ENCODE assay signal across 25 cellular contexts in genomic region chr3:135987647-135988046, GRCh38. TPM values are rescaled to one million over a fixed set of nuclear protein-coding genes. Genes with fewer than 3 reads are reported as not detected.
"Had no signal": no experiment of that assay in that cellular context is flagged by ENCODE, and none has a peak within 500 bp of the region (broad histone marks: within the 10 kb centered on the region; RNA-seq: fewer than 3 reads in every experiment).

No MANE protein-coding gene starts in this region.

- H3K9me3 ChIP-seq: stomach, suprapubic skin, tibial nerve had no signal

- H3K27ac Mint-ChIP-seq: activated CD4-positive, alpha-beta T cell treated with anti-CD3 and anti-CD28 coated beads, Interleukin-2, amount 10 ng/mL, durations not matched to agents 7 days and 5 days; activated CD8-positive, alpha-beta T cell treated with anti-CD3 and anti-CD28 coated beads, Interleukin-2, amount 10 ng/mL, durations not matched to agents 7 days and 5 days; activated naive CD8-positive, alpha-beta T cell treated with anti-CD3 and anti-CD28 coated beads, Interleukin-2, amount 50 U/mL, for 24 hours; activated T-helper 1 cell treated with anti-CD3 and anti-CD28 coated beads, Interleukin-12 subunit alpha, Interleukin-12 subunit beta, Interleukin-2, Interleukin-4 antibody, amounts not matched to agents 30 ng/mL and 10 ng/mL and 1 ng/mL, durations not matched to agents 14 hours and 24 hours and 36 hours; dendritic cell treated with granulocyte-macrophage colony-stimulating factor and Interleukin-4, amounts not matched to agents 40 ng/mL and 50 ng/mL, for 4 days; immature natural killer cell; memory B cell; naive B cell; stimulated activated memory B cell treated with anti-CD40 and anti-IgM and Interleukin-4, amounts not matched to agents 10 μg/mL and 1 μg/mL and 100 μg/mL, for 72 hours had no signal

- H3K36me3 Mint-ChIP-seq: immature natural killer cell; memory B cell; naive B cell; stimulated activated memory B cell treated with anti-CD40 and anti-IgM and Interleukin-4, amounts not matched to agents 10 μg/mL and 1 μg/mL and 100 μg/mL, for 72 hours had no signal

- DNase-seq: activated CD4-positive, alpha-beta T cell treated with anti-CD3 and anti-CD28 coated beads, Interleukin-2, amount 10 ng/mL, durations not matched to agents 7 days and 5 days; activated CD8-positive, alpha-beta T cell treated with anti-CD3 and anti-CD28 coated beads, Interleukin-2, amount 10 ng/mL, durations not matched to agents 7 days and 5 days; activated gamma-delta T cell; activated naive CD4-positive, alpha-beta T cell treated with anti-CD3 and anti-CD28 coated beads, Interleukin-2, amount 50 U/mL, for 16 hours; activated naive CD8-positive, alpha-beta T cell treated with anti-CD3 and anti-CD28 coated beads, Interleukin-2, amount 50 U/mL, for 24 hours; caudate nucleus; effector CD4-positive, alpha-beta T cell; foreskin keratinocyte; immature natural killer cell; naive B cell; nucleus accumbens; stimulated activated CD4-positive, alpha-beta T cell treated with anti-CD3 and anti-CD28 coated beads, Interleukin-15, amount 100 ng/mL, for 24 hours; stomach; T-helper 2 cell had no signal

- H3K27me3 ChIP-seq: foreskin keratinocyte, hepatocyte, stomach, suprapubic skin, tibial nerve had no signal

- H2AFZ ChIP-seq: hepatocyte had no signal

- H3K36me3 ChIP-seq: stomach, suprapubic skin, tibial nerve had no signal

- ATAC-seq: activated CD4-positive, CD25-positive, alpha-beta regulatory T cell treated with anti-CD3 and anti-CD28 coated beads, Interleukin-2, amount 50 U/mL, for 24 hours; activated CD8-positive, alpha-beta T cell treated with anti-CD3 and anti-CD28 coated beads, Interleukin-2, amount 10 ng/mL, durations not matched to agents 7 days and 5 days; activated naive CD8-positive, alpha-beta T cell treated with anti-CD3 and anti-CD28 coated beads, Interleukin-2, amount 50 U/mL, for 24 hours; foreskin keratinocyte; sciatic nerve; stimulated activated memory B cell treated with anti-CD40 and anti-IgM and Interleukin-4, amounts not matched to agents 10 μg/mL and 1 μg/mL and 100 μg/mL, for 72 hours had no signal

- H3K27ac ChIP-seq: foreskin keratinocyte, hepatocyte, stomach, suprapubic skin, tibial nerve, VCaP had no signal

- H3K4me1 Mint-ChIP-seq: memory B cell; naive B cell; stimulated activated memory B cell treated with anti-CD40 and anti-IgM and Interleukin-4, amounts not matched to agents 10 μg/mL and 1 μg/mL and 100 μg/mL, for 72 hours had no signal

- H3K4me2 ChIP-seq: hepatocyte, smooth muscle cell had no signal

- H3K9me3 Mint-ChIP-seq: activated CD4-positive, alpha-beta T cell treated with anti-CD3 and anti-CD28 coated beads, Interleukin-2, amount 10 ng/mL, durations not matched to agents 7 days and 5 days; activated naive CD8-positive, alpha-beta T cell treated with anti-CD3 and anti-CD28 coated beads, Interleukin-2, amount 50 U/mL, for 24 hours; activated T-helper 1 cell treated with anti-CD3 and anti-CD28 coated beads, Interleukin-12 subunit alpha, Interleukin-12 subunit beta, Interleukin-2, Interleukin-4 antibody, amounts not matched to agents 30 ng/mL and 10 ng/mL and 1 ng/mL, durations not matched to agents 14 hours and 24 hours and 36 hours; dendritic cell treated with granulocyte-macrophage colony-stimulating factor and Interleukin-4, amounts not matched to agents 40 ng/mL and 50 ng/mL, for 4 days; immature natural killer cell; memory B cell; stimulated activated memory B cell treated with anti-CD40 and anti-IgM and Interleukin-4, amounts not matched to agents 10 μg/mL and 1 μg/mL and 100 μg/mL, for 72 hours had no signal

- H3K27me3 Mint-ChIP-seq: dendritic cell treated with granulocyte-macrophage colony-stimulating factor and Interleukin-4, amounts not matched to agents 40 ng/mL and 50 ng/mL, for 4 days had no signal

- H3K4me3 ChIP-seq: hepatocyte, smooth muscle cell, stomach, suprapubic skin, tibial nerve had no signal

- H3K4me3 Mint-ChIP-seq: activated CD4-positive, alpha-beta T cell treated with anti-CD3 and anti-CD28 coated beads, Interleukin-2, amount 10 ng/mL, durations not matched to agents 7 days and 5 days; activated CD8-positive, alpha-beta T cell treated with anti-CD3 and anti-CD28 coated beads, Interleukin-2, amount 10 ng/mL, durations not matched to agents 7 days and 5 days; activated naive CD8-positive, alpha-beta T cell treated with anti-CD3 and anti-CD28 coated beads, Interleukin-2, amount 50 U/mL, for 24 hours; activated T-helper 1 cell treated with anti-CD3 and anti-CD28 coated beads, Interleukin-12 subunit alpha, Interleukin-12 subunit beta, Interleukin-2, Interleukin-4 antibody, amounts not matched to agents 30 ng/mL and 10 ng/mL and 1 ng/mL, durations not matched to agents 14 hours and 24 hours and 36 hours; dendritic cell treated with granulocyte-macrophage colony-stimulating factor and Interleukin-4, amounts not matched to agents 40 ng/mL and 50 ng/mL, for 4 days; immature natural killer cell; memory B cell; naive B cell; stimulated activated memory B cell treated with anti-CD40 and anti-IgM and Interleukin-4, amounts not matched to agents 10 μg/mL and 1 μg/mL and 100 μg/mL, for 72 hours had no signal

RNA-seq across cellular contexts. Expression of gene PPP2R3A, which starts 22.1 kb away (rescaled TPM):
- total RNA-seq: activated T-helper 1 cell treated with anti-CD3 and anti-CD28 coated beads, Interleukin-12 subunit alpha, Interleukin-12 subunit beta, Interleukin-2, Interleukin-4 antibody, amounts not matched to agents 30 ng/mL and 10 ng/mL and 1 ng/mL, durations not matched to agents 14 hours and 24 hours and 36 hours had no signal
